In genomic region chr7:77796960-77797359, GRCh38 we compare ENCODE assay signal across 1 cellular context.
TF ChIP-seq lines count a peak whose summit lies in the region.

No MANE protein-coding gene starts in this region.

TF ChIP-seq in GM12878, 131 proteins besides CTCF, POLR2A, EP300 and RAD21:
- no peak for TF ChIP-seq ZZZ3 (IDR thresholded peaks at IDR 0.05; ENCODE audit: control insufficient read depth, insufficient read length, low read depth)
- no peak for TF ChIP-seq NBN (IDR thresholded peaks at IDR 0.05)
- no peak for TF ChIP-seq PAX5 (IDR thresholded peaks at IDR 0.05; ENCODE audit: borderline replicate concordance, low read depth, low read length)
- TF ChIP-seq NR2C1 (IDR thresholded peaks at IDR 0.05), result no peak
TF ChIP-seq in GM12878: peak in this region for 0.
